In the genomic region with DNA sequence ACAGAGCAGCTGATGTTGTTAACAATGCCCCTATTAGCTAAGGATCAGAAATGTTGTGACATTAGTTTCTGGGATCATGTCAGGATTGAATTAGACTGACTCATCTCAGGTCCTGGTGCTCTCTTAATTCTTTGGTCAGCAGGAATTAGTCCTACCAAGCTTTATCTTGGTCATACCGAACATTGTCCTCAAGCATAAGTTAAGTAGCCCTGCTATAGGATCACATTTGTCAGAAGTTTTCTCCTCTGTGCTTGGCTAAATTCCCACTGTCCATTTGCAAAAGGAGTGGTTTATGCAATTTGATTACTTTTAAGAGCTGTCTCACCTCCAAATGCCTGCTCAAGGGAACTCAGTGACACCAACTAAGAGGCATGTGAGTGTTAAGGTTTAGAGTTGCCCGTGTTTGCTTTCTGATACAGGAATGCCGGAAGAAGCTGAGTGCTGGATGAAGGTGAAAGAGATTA, we compare ENCODE assay signal across 15 cellular contexts. TPM values are rescaled to one million over a fixed set of nuclear protein-coding genes. Genes with fewer than 3 reads are reported as not detected.
DNase-seq lines count a peak whose midpoint lies in the region; ATAC-seq, FAIRE-seq and TF ChIP-seq lines count a peak whose summit lies in the region.
"Had no signal": no experiment of that assay in that cellular context is flagged by ENCODE, and none has a peak within 500 bp of the region (broad histone marks: within the 10 kb centered on the region; RNA-seq: fewer than 3 reads in every experiment).

No MANE protein-coding gene starts in this region.

- H3K27me3 ChIP-seq in small intestine (ENCODE audit: control insufficient read depth in 2 of 2, insufficient read depth in 2 of 2, low read length in 2 of 2): no peaks in the 10 kb centered on the region

- H3K9me3 Mint-ChIP-seq in T-cell: no peaks in the 10 kb centered on the region
- H3K9me3 Mint-ChIP-seq: activated T-helper 1 cell treated with anti-CD3 and anti-CD28 coated beads, Interleukin-12 subunit alpha, Interleukin-12 subunit beta, Interleukin-2, Interleukin-4 antibody, amounts not matched to agents 30 ng/mL and 10 ng/mL and 1 ng/mL, durations not matched to agents 14 hours and 24 hours and 36 hours; dendritic cell treated with granulocyte-macrophage colony-stimulating factor and Interleukin-4, amounts not matched to agents 40 ng/mL and 50 ng/mL, for 4 days; H9; type B pancreatic cell had no signal

- in situ Hi-C loops in astrocyte of the spinal cord (cut with HindIII; ENCODE audit: low sequenced_read_pairs): no loop called here

- H3K36me3 Mint-ChIP-seq in T-cell: no peaks in the 10 kb centered on the region
- H3K36me3 Mint-ChIP-seq: type B pancreatic cell had no signal

- no peak overlapping the region for H3K4me3 ChIP-seq in astrocyte of the spinal cord (ENCODE audit: low read depth, low read length)
- no peak overlapping the region for H3K4me3 ChIP-seq in small intestine (ENCODE audit: low read depth in 1 of 2, low read length in 2 of 2)

- DNase-seq in HCEC 1CT: peak; percentile 53
- peak; percentile 25 for DNase-seq in astrocyte of the spinal cord (ENCODE audit: low read depth, low spot score)
- DNase-seq in iPS-NIHi7 (ENCODE audit: extremely low spot score): peak; percentile 30
- DNase-seq in small intestine: peak; percentile 57
- no peak for DNase-seq in NCI-H2171 treated with DMSO at 0.1 percent for 48 hours (lab: John Stamatoyannopoulos, UW)
- DNase-seq in NCI-H2171 (lab: John Stamatoyannopoulos, UW): no peak
- DNase-seq in CD1c-positive myeloid dendritic cell (ENCODE audit: extremely low spot score): no peak
- no peak for DNase-seq in T-cell
- DNase-seq: H9, NCI-H1048, nucleus accumbens had no signal

- peaks cover 3 to 6% (median 5%) of the 10 kb centered on the region in 3 donors for H3K4me1 Mint-ChIP-seq in T-cell

- H3K4me1 ChIP-seq in small intestine (ENCODE audit: control insufficient read depth in 2 of 2, insufficient read depth in 1 of 2, low read depth in 1 of 2, low read length in 1 of 2): no peaks in the 10 kb centered on the region

- H3K36me3 ChIP-seq in small intestine (ENCODE audit: control insufficient read depth in 2 of 2, insufficient read depth in 2 of 2, low read length in 2 of 2): no peaks in the 10 kb centered on the region

- POLR2A ChIA-PET in T-cell (lab: Charles Lee): no interaction called here

- no peak overlapping the region for H3K27ac ChIP-seq in small intestine (ENCODE audit: low read depth in 1 of 2, low read length in 1 of 2)

- H3K27ac Mint-ChIP-seq in T-cell: no peak overlapping the region
- H3K27ac Mint-ChIP-seq: activated T-helper 1 cell treated with anti-CD3 and anti-CD28 coated beads, Interleukin-12 subunit alpha, Interleukin-12 subunit beta, Interleukin-2, Interleukin-4 antibody, amounts not matched to agents 30 ng/mL and 10 ng/mL and 1 ng/mL, durations not matched to agents 14 hours and 24 hours and 36 hours; dendritic cell treated with granulocyte-macrophage colony-stimulating factor and Interleukin-4, amounts not matched to agents 40 ng/mL and 50 ng/mL, for 4 days; type B pancreatic cell had no signal

- no peaks in the 10 kb centered on the region for H3K9me3 ChIP-seq in small intestine (ENCODE audit: control insufficient read depth, low read depth)

- no peak for ATAC-seq in T-cell (replicated peaks in 1 of 4)

- no peak for TF ChIP-seq CTCF in astrocyte of the spinal cord (IDR thresholded peaks at IDR 0.05; ENCODE audit: low read depth, low read length)

- no peak overlapping the region for H3K4me3 Mint-ChIP-seq in T-cell
- H3K4me3 Mint-ChIP-seq: activated T-helper 1 cell treated with anti-CD3 and anti-CD28 coated beads, Interleukin-12 subunit alpha, Interleukin-12 subunit beta, Interleukin-2, Interleukin-4 antibody, amounts not matched to agents 30 ng/mL and 10 ng/mL and 1 ng/mL, durations not matched to agents 14 hours and 24 hours and 36 hours; dendritic cell treated with granulocyte-macrophage colony-stimulating factor and Interleukin-4, amounts not matched to agents 40 ng/mL and 50 ng/mL, for 4 days; H9; type B pancreatic cell had no signal

- peaks cover 0 to 5% of the 10 kb centered on the region in 2 donors for H3K27me3 Mint-ChIP-seq in T-cell
- H3K27me3 Mint-ChIP-seq: type B pancreatic cell had no signal

- WGBS in small intestine, 3 donors: 21 to 62% (median 37%) methylated on average over 3 of the region's 3 CpGs

- CTCF ChIA-PET in T-cell (lab: Charles Lee): interaction anchor here (1.2 to 6.6 kb wide), 4 partner anchors 15 to 586 kb away, joined by 3 to 257 read pairs (median 12); no protein-coding TSS in a partner anchor

- no peak for FAIRE-seq in small intestine (lab: Jason Lieb, UNC)
- FAIRE-seq: TTC549 had no signal

RNA-seq across cellular contexts. Expression of a gene that starts 48.4 kb away (rescaled TPM):
- polyA plus RNA-seq in small intestine: not detected
- total RNA-seq in T-cell: 1 to 10 TPM; 1.2 to 6.2 (median 3.3) TPM
- total RNA-seq: H9 had no signal

Comparison
In these comparisons a context has a peak if more than half of its experiments do, and no peak if none do; other contexts are left out.
1. DNase-seq: peak in HCEC 1CT (single experiment), astrocyte of the spinal cord (single experiment), iPS-NIHi7 (single experiment) and small intestine (single experiment); none in NCI-H2171 treated with DMSO at 0.1 percent for 48 hours (single experiment), NCI-H2171 (single experiment), CD1c-positive myeloid dendritic cell (single experiment) and T-cell (0 of 34).